Comparison of ENCODE assay signal across 13 cellular contexts in genomic region chr14:32940711-32941667, GRCh38. TPM values are rescaled to one million over a fixed set of nuclear protein-coding genes. Genes with fewer than 3 reads are reported as not detected.
DNase-seq lines count a peak whose midpoint lies in the region; ATAC-seq and TF ChIP-seq lines count a peak whose summit lies in the region.
"Had no signal": no experiment of that assay in that cellular context is flagged by ENCODE, and none has a peak within 500 bp of the region (broad histone marks: within the 10 kb centered on the region; RNA-seq: fewer than 3 reads in every experiment).

No MANE protein-coding gene starts in this region.

- CTCF ChIA-PET in WTC11 (lab: Charles Lee) = no interaction called here

- ATAC-seq in WTC11 = no peak
- ATAC-seq in gastrocnemius medialis = no peak
- ATAC-seq in effector memory CD8-positive, alpha-beta T cell (replicated peaks) = no peak
- ATAC-seq: activated CD8-positive, alpha-beta memory T cell treated with anti-CD3 and anti-CD28 coated beads, Interleukin-2, amount 10 ng/mL, durations not matched to agents 7 days and 5 days had no signal

- peaks cover 4% of the 10 kb centered on the region; the same call in 1 of the 2 replicates for H3F3A ChIP-seq in GM23248 (ENCODE audit: insufficient read depth)

- H3K79me2 ChIP-seq in GM23248 (ENCODE audit: insufficient read depth) = no peaks in the 10 kb centered on the region

- H3K9ac ChIP-seq in GM23248 = no peak overlapping the region
- no peak overlapping the region for H3K9ac ChIP-seq in iPS-15b (ENCODE audit: low read depth, low read length)

- no peaks in the 10 kb centered on the region for H3K9me3 Mint-ChIP-seq in WTC11
- H3K9me3 Mint-ChIP-seq in effector memory CD8-positive, alpha-beta T cell = peaks cover 0 to 11% of the 10 kb centered on the region in 2 donors
- H3K9me3 Mint-ChIP-seq: activated naive CD4-positive, alpha-beta T cell treated with anti-CD3 and anti-CD28 coated beads for 36 hours had no signal

- H3K36me3 ChIP-seq in GM23248 (ENCODE audit: low read depth) (no peaks in the 10 kb centered on the region), iPS-15b (ENCODE audit: control insufficient read depth, insufficient read depth, low read length) (no peaks in the 10 kb centered on the region), gastrocnemius medialis (no peaks in the 10 kb centered on the region), BE2C (no peaks in the 10 kb centered on the region), testis (ENCODE audit: low read depth, missing control alignments) (no peaks in the 10 kb centered on the region)

- peaks cover 14% of the 10 kb centered on the region for H3K27me3 ChIP-seq in GM23248 (replicated peaks; ENCODE audit: insufficient read depth)
- peaks cover 55% of the 10 kb centered on the region for H3K27me3 ChIP-seq in iPS-15b (ENCODE audit: control insufficient read depth, insufficient read depth, low read length)
- peaks cover 0 to 22% (median 1%) of the 10 kb centered on the region in 3 donors for H3K27me3 ChIP-seq in gastrocnemius medialis
- H3K27me3 ChIP-seq in BE2C = peaks cover 82% of the 10 kb centered on the region
- H3K27me3 ChIP-seq in testis = no peaks in the 10 kb centered on the region

- H3K9me3 ChIP-seq in GM23248 (ENCODE audit: low read depth) (no peaks in the 10 kb centered on the region), iPS-15b (ENCODE audit: control insufficient read depth, insufficient read depth, low read length) (no peaks in the 10 kb centered on the region), gastrocnemius medialis (no peaks in the 10 kb centered on the region), BE2C (no peaks in the 10 kb centered on the region), testis (no peaks in the 10 kb centered on the region)

- H3K27ac ChIP-seq in GM23248 (no peak overlapping the region), gastrocnemius medialis (peak overlapping the region in 1 of 4 donors; percentile 72), testis (no peak overlapping the region)
- H3K27ac ChIP-seq: C4-2B had no signal

- in situ Hi-C loops in GM23248 (cut with MboI) = no loop called here
- in situ Hi-C loops in gastrocnemius medialis (cut with MboI; ENCODE audit: low sequenced_read_pairs in 4 of 4) = no loop called here

- no peak overlapping the region for H3K4me2 ChIP-seq in GM23248 (ENCODE audit: unreplicated experiment)

- H3K9me2 ChIP-seq in GM23248 (ENCODE audit: insufficient read depth) = no peaks in the 10 kb centered on the region

- H3K4me1 Mint-ChIP-seq in WTC11 = peaks cover 34% of the 10 kb centered on the region
- peaks cover 3 to 5% of the 10 kb centered on the region in 2 donors for H3K4me1 Mint-ChIP-seq in effector memory CD8-positive, alpha-beta T cell (ENCODE audit: low read depth in 2 of 2)

- no peaks in the 10 kb centered on the region for H4K20me1 ChIP-seq in GM23248 (ENCODE audit: insufficient read depth)

- H3K36me3 Mint-ChIP-seq in WTC11 = no peaks in the 10 kb centered on the region
- no peaks in the 10 kb centered on the region for H3K36me3 Mint-ChIP-seq in effector memory CD8-positive, alpha-beta T cell (ENCODE audit: insufficient read depth)
- H3K36me3 Mint-ChIP-seq: activated CD8-positive, alpha-beta memory T cell treated with anti-CD3 and anti-CD28 coated beads, Interleukin-2, amount 10 ng/mL, durations not matched to agents 7 days and 5 days had no signal

- peaks cover 41% of the 10 kb centered on the region for H3K27me3 Mint-ChIP-seq in WTC11 (ENCODE audit: low read depth)
- peaks cover 33 to 49% of the 10 kb centered on the region in 2 donors for H3K27me3 Mint-ChIP-seq in effector memory CD8-positive, alpha-beta T cell

- H3K4me3 Mint-ChIP-seq in WTC11 = peak overlapping the region; percentile 94
- H3K4me3 Mint-ChIP-seq in effector memory CD8-positive, alpha-beta T cell = no peak overlapping the region

- TF ChIP-seq POLR2A in gastrocnemius medialis (IDR thresholded peaks at IDR 0.05) (no peak), testis (IDR thresholded peaks at IDR 0.05) (no peak)

- H3K4me1 ChIP-seq in GM23248 (ENCODE audit: insufficient read depth) = peaks cover 7% of the 10 kb centered on the region; the same call in 1 of the 2 replicates
- H3K4me1 ChIP-seq in iPS-15b (ENCODE audit: control insufficient read depth, insufficient read depth, low read length) = peaks cover 5% of the 10 kb centered on the region
- H3K4me1 ChIP-seq in gastrocnemius medialis = peaks cover 9 to 11% of the 10 kb centered on the region in 2 donors
- H3K4me1 ChIP-seq in BE2C = no peaks in the 10 kb centered on the region
- peaks cover 10% of the 10 kb centered on the region for H3K4me1 ChIP-seq in testis

- intact Hi-C loops in gastrocnemius medialis (cut with DNase I; ENCODE audit: low total_unique reads) (no loop called here), testis (cut with DNase I; ENCODE audit: low total_unique reads) (no loop called here)

- no peak for TF ChIP-seq CTCF in WTC11 (IDR thresholded peaks at IDR 0.05)
- no peak for TF ChIP-seq CTCF in gastrocnemius medialis (IDR thresholded peaks at IDR 0.05 in 4 of 5, conservative IDR thresholded peaks at IDR 0.05 in 1 of 5)
- no peak for TF ChIP-seq CTCF in BE2C (IDR thresholded peaks at IDR 0.05; ENCODE audit: low read depth, low read length)
- TF ChIP-seq CTCF in testis (IDR thresholded peaks at IDR 0.05) = no peak

- peak overlapping the region; percentile 88; the same call in 1 of the 2 replicates for H2AFZ ChIP-seq in GM23248

- H3K4me3 ChIP-seq in GM23248 (no peak overlapping the region; the same call in 1 of the 2 replicates), iPS-15b (ENCODE audit: low read depth, low read length) (peak overlapping the region; percentile 45), gastrocnemius medialis (peak overlapping the region in 3 of 4 donors; percentile 61 to 72 (median 70)), BE2C (ENCODE audit: low read depth, low read length) (no peak overlapping the region), testis (peak overlapping the region in 1 of 2 donors; percentile 77)

- POLR2A ChIA-PET in WTC11 (lab: Charles Lee) = no interaction called here

- 90 to 91% methylated on average over 7 of the region's 7 CpGs for WGBS in GM23248 (ENCODE audit: low coverage in 1 of 2, low lambda C conversion rate in 2 of 2, missing lambda C conversion rate in 2 of 2), 2 experiments
- 56 to 60% methylated on average over 7 of the region's 7 CpGs for WGBS in testis, 2 donors

- no peak overlapping the region for H3K27ac Mint-ChIP-seq in WTC11
- H3K27ac Mint-ChIP-seq in effector memory CD8-positive, alpha-beta T cell = no peak overlapping the region
- H3K27ac Mint-ChIP-seq: activated CD8-positive, alpha-beta memory T cell treated with anti-CD3 and anti-CD28 coated beads, Interleukin-2, amount 10 ng/mL, durations not matched to agents 7 days and 5 days; activated naive CD4-positive, alpha-beta T cell treated with anti-CD3 and anti-CD28 coated beads for 36 hours had no signal

- no peak for DNase-seq in GM23248
- no peak for DNase-seq in WTC11 (ENCODE audit: low spot score)
- DNase-seq in gastrocnemius medialis = no peak
- DNase-seq in BE2C = no peak
- DNase-seq in effector memory CD8-positive, alpha-beta T cell = no peak
- DNase-seq in NCI-H2081 treated with DMSO at 0.1 percent for 48 hours (lab: John Stamatoyannopoulos, UW) = no peak
- no peak for DNase-seq in testis
- DNase-seq: activated CD8-positive, alpha-beta memory T cell treated with anti-CD3 and anti-CD28 coated beads, Interleukin-2, amount 10 ng/mL, durations not matched to agents 7 days and 5 days; activated naive CD4-positive, alpha-beta T cell treated with anti-CD3 and anti-CD28 coated beads for 36 hours; stimulated activated CD8-positive, alpha-beta memory T cell treated with anti-CD3 and anti-CD28 coated beads, Interleukin-4, amount 100 ng/mL, for 48 hours had no signal

TF ChIP-seq in WTC11, 78 proteins besides CTCF, POLR2A, EP300 and RAD21 (continues in another document):
- TF ChIP-seq KAT7 (CRISPR knock-in tag; IDR thresholded peaks at IDR 0.05; ENCODE audit: borderline replicate concordance) (no peak), CDX4 (CRISPR knock-in tag; IDR thresholded peaks at IDR 0.05; ENCODE audit: borderline replicate concordance) (no peak), ATF1 (CRISPR knock-in tag; IDR thresholded peaks at IDR 0.05) (no peak), USF2 (CRISPR knock-in tag; IDR thresholded peaks at IDR 0.05) (no peak), SMAD4 (CRISPR knock-in tag; IDR thresholded peaks at IDR 0.05) (no peak), ZSCAN18 (CRISPR knock-in tag; IDR thresholded peaks at IDR 0.05) (no peak), IRF2 (CRISPR knock-in tag; IDR thresholded peaks at IDR 0.05; ENCODE audit: borderline replicate concordance, low read depth) (no peak)

RNA-seq across cellular contexts. Expression of gene NPAS3, which starts 2.3 kb away (rescaled TPM):
- 0.65 TPM in 1 of 2 replicates, not detected in the other for total RNA-seq in GM23248 (2014; rRNA removed; shearing (Covaris generic))
- not detected in 2 replicates for polyA plus RNA-seq in GM23248 (2016; fragmentation: Nextera tagmentation; extraction: Ambion mirVana)
- total RNA-seq in WTC11 (2021) = 1.8 to 3.2 TPM (median 1.8 TPM) in 3 replicates
- under 1 TPM in 2 of 4 donors, not detected in 2; 0.82 to 1.00 TPM for total RNA-seq in gastrocnemius medialis
- 0.23 TPM for polyA plus RNA-seq in BE2C (2012; ENCODE audit: insufficient read depth, insufficient read length, low read depth)
- 1 to 10 TPM; 1.1 to 3.7 TPM for total RNA-seq in testis
- polyA plus RNA-seq in testis (ENCODE audit: insufficient read depth, low read depth, low replicate concordance) = 1.8 TPM
- total RNA-seq: activated CD8-positive, alpha-beta memory T cell treated with anti-CD3 and anti-CD28 coated beads, Interleukin-2, amount 10 ng/mL, durations not matched to agents 7 days and 5 days; activated naive CD4-positive, alpha-beta T cell treated with anti-CD3 and anti-CD28 coated beads for 36 hours; HT-29 had no signal

Comparison
In these comparisons a context has a peak if more than half of its experiments do, and no peak if none do; other contexts are left out.
1. H3K4me3 ChIP-seq: peak in iPS-15b (single experiment) and gastrocnemius medialis (3 of 4); none in GM23248 (single experiment) and BE2C (single experiment).